17 cellular contexts compared by ENCODE assay signal in genomic region chr6:38192011-38192410, GRCh38.
DNase-seq lines count a peak whose midpoint lies in the region; ATAC-seq and TF ChIP-seq lines count a peak whose summit lies in the region.
"Had no signal": no experiment of that assay in that cellular context is flagged by ENCODE, and none has a peak within 500 bp of the region (broad histone marks: within the 10 kb centered on the region; RNA-seq: fewer than 3 reads in every experiment).

No MANE protein-coding gene starts in this region.

- no peak for TF ChIP-seq CTCF in WERI-Rb-1 (IDR thresholded peaks at IDR 0.05; ENCODE audit: low read depth, low read length)

- no peak overlapping the region for H2BK120ac ChIP-seq in neuronal stem cell (ENCODE audit: low read depth, low read length)

- no peaks in the 10 kb centered on the region for H3K79me1 ChIP-seq in neuronal stem cell (ENCODE audit: low read depth, low read length)

- H2BK12ac ChIP-seq in neuronal stem cell (ENCODE audit: low read length): no peak overlapping the region

- no peak overlapping the region for H3K4ac ChIP-seq in neuronal stem cell (ENCODE audit: low read length)

- H3K4me3 ChIP-seq in WERI-Rb-1 (ENCODE audit: low read depth, low read length): no peak overlapping the region
- no peak overlapping the region for H3K4me3 ChIP-seq in neuronal stem cell (ENCODE audit: low read length in 2 of 2)

- H3K23ac ChIP-seq in neuronal stem cell (ENCODE audit: low read depth, low read length, poor library complexity): no peak overlapping the region

- H3K18ac ChIP-seq in neuronal stem cell (ENCODE audit: low read length): no peak overlapping the region

- H3K9ac ChIP-seq in neuronal stem cell (ENCODE audit: low read depth, low read length, poor library complexity): no peak overlapping the region

- peak overlapping the region; percentile 28 for H3K27ac ChIP-seq in WERI-Rb-1
- no peak overlapping the region for H3K27ac ChIP-seq in neuronal stem cell (replicated peaks; ENCODE audit: low read length)

- peak; percentile 13 for DNase-seq in activated CD8-positive, alpha-beta memory T cell treated with anti-CD3 and anti-CD28 coated beads for 24 hours
- no peak for DNase-seq in activated CD8-positive, alpha-beta memory T cell treated with anti-CD3 and anti-CD28 coated beads, Interleukin-2, amount 50 U/mL, for 48 hours
- no peak for DNase-seq in WERI-Rb-1
- peak; percentile 19 for DNase-seq in left kidney (ENCODE audit: low read depth, low spot score)
- peak; percentile 6 for DNase-seq in stimulated activated CD8-positive, alpha-beta memory T cell treated with anti-CD3 and anti-CD28 coated beads, Interleukin-4, amount 100 ng/mL, for 48 hours
- no peak for DNase-seq in neuronal stem cell (ENCODE audit: low spot score)
- no peak for DNase-seq in DMS53 treated with DMSO at 0.1 percent for 48 hours (lab: John Stamatoyannopoulos, UW; ENCODE audit: unreplicated experiment)
- DNase-seq: KBM-7; MV-4-11; NCI-H2029; NCI-H2171; NCI-H526 treated with DMSO at 0.1 percent for 48 hours; NK-92 treated with Interleukin-12 subunit alpha and Interleukin-12 subunit beta, amount 100 ng/mL, for 24 hours had no signal

- no CpG with 5 or more reads among the region's 9 CpGs for WGBS in neuronal stem cell (ENCODE audit: extremely low coverage in 2 of 2, insufficient read length in 2 of 2, insufficient replicate concordance in 1 of 2), 2 donors

- H3K27me3 ChIP-seq in WERI-Rb-1 (ENCODE audit: insufficient read depth, low read depth, severe bottlenecking): no peaks in the 10 kb centered on the region
- no peaks in the 10 kb centered on the region for H3K27me3 ChIP-seq in neuronal stem cell (ENCODE audit: control insufficient read depth in 3 of 3, insufficient read depth in 3 of 3, low read depth in 1 of 3, low read length in 3 of 3)

- H2AFZ ChIP-seq in neuronal stem cell (ENCODE audit: low read length): no peak overlapping the region

- H3K14ac ChIP-seq in neuronal stem cell (ENCODE audit: low read length): no peak overlapping the region

- H3K9me3 ChIP-seq in WERI-Rb-1 (ENCODE audit: severe bottlenecking) (no peaks in the 10 kb centered on the region), neuronal stem cell (replicated peaks in 1 of 2; ENCODE audit: control insufficient read depth in 2 of 2, insufficient read depth in 1 of 2, low read depth in 1 of 2, low read length in 2 of 2) (no peaks in the 10 kb centered on the region)

- H2AK5ac ChIP-seq in neuronal stem cell (ENCODE audit: low read depth, low read length): no peak overlapping the region

- no peak overlapping the region for H4K91ac ChIP-seq in neuronal stem cell (ENCODE audit: low read depth, low read length, poor library complexity)

- H2BK15ac ChIP-seq in neuronal stem cell (ENCODE audit: low read length): no peak overlapping the region

- no peak overlapping the region for H3K4me2 ChIP-seq in neuronal stem cell (ENCODE audit: insufficient read depth, low read length, poor library complexity, severe bottlenecking)

- peaks cover 35 to 39% of the 10 kb centered on the region in 2 donors for H3K4me1 ChIP-seq in neuronal stem cell (ENCODE audit: control insufficient read depth in 2 of 2, insufficient read depth in 1 of 2, low read depth in 1 of 2, low read length in 2 of 2)

- no peak overlapping the region for H2BK5ac ChIP-seq in neuronal stem cell (ENCODE audit: low read length)

- peaks cover 3% of the 10 kb centered on the region; the same call in 1 of the 2 replicates for H3K36me3 ChIP-seq in WERI-Rb-1
- no peaks in the 10 kb centered on the region for H3K36me3 ChIP-seq in neuronal stem cell (replicated peaks in 1 of 2; ENCODE audit: control insufficient read depth in 2 of 2, insufficient read depth in 2 of 2, low read length in 2 of 2)

- no peak for ATAC-seq in GM18861 (IDR thresholded peaks at IDR 0.05; ENCODE audit: unreplicated experiment)
- ATAC-seq: HCT116, HepG2, Right ventricle myocardium inferior had no signal

- H4K8ac ChIP-seq in neuronal stem cell (ENCODE audit: low read depth, low read length): no peak overlapping the region

Comparison
In these comparisons a context has a peak if more than half of its experiments do, and no peak if none do; other contexts are left out.
1. DNase-seq: peak in activated CD8-positive, alpha-beta memory T cell treated with anti-CD3 and anti-CD28 coated beads for 24 hours (single experiment), left kidney (single experiment) and stimulated activated CD8-positive, alpha-beta memory T cell treated with anti-CD3 and anti-CD28 coated beads, Interleukin-4, amount 100 ng/mL, for 48 hours (single experiment); none in activated CD8-positive, alpha-beta memory T cell treated with anti-CD3 and anti-CD28 coated beads, Interleukin-2, amount 50 U/mL, for 48 hours (single experiment), WERI-Rb-1 (single experiment), neuronal stem cell (single experiment) and DMS53 treated with DMSO at 0.1 percent for 48 hours (single experiment).